ENCODE assay signal across 1 cellular context in the genomic region with DNA sequence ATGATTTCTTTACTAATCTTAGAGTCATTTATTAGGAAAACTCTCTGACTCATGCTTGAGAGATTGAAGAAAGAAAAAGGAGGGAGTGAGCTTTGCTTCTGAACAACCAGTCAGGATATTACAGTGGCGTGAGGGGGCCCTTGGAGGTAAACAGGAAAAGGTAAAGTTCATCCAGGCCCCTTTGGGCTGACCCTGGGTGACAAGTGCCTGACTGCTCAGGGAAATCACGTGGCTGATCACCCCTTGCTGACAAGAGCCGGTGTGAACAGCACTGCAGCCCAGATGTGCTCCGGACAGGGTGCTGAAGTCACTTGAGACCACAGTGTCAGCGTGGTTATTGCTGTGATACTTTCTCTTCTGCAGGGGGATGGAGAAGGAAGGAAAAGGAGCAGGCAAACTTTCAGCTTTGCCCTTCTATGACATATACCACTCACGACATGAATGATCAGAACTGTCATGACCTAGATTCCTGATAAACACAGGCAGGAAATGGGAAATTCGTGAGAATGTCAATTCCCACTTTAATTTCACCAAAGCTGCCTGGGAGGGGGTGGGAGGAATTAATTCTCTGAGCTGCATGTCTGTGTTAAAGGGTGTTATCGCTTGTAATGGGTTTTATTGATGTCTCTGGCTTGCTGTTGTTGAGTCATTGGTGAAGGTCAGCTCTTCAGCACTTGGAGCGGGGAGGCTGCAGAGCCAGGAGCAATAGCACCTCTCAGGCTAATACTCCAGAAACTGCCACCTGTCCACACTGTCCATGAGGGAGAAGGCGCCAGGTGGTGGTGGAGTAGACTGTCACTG.
TF ChIP-seq lines count a peak whose summit lies in the region.

No MANE protein-coding gene starts in this region.

TF ChIP-seq in HepG2, 621 proteins besides CTCF, POLR2A, EP300 and RAD21 (continued from another document and continues in another):
- TF ChIP-seq, protein P1, sequence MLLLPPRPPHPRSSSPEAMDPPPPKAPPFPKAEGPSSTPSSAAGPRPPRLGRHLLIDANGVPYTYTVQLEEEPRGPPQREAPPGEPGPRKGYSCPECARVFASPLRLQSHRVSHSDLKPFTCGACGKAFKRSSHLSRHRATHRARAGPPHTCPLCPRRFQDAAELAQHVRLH (CRISPR knock-in tag; IDR thresholded peaks at IDR 0.05; ENCODE audit: borderline replicate concordance, low read depth): peak; percentile 66; the same call in 1 of the 2 replicates
- TF ChIP-seq ZFP1 (CRISPR knock-in tag; IDR thresholded peaks at IDR 0.05): peak; percentile 79; the same call in 1 of the 2 replicates
- no peak for TF ChIP-seq SMARCC2 (IDR thresholded peaks at IDR 0.05)
- TF ChIP-seq ZBTB8A (CRISPR knock-in tag; IDR thresholded peaks at IDR 0.05; ENCODE audit: borderline replicate concordance, low read depth): 0 out of 2 replicates have a peak, but pooled peaks have one; percentile 54
- 0 out of 2 replicates have a peak, but pooled peaks have one; percentile 33 for TF ChIP-seq KMT2B (CRISPR knock-in tag; IDR thresholded peaks at IDR 0.05)
- TF ChIP-seq ZNF607 (CRISPR knock-in tag; IDR thresholded peaks at IDR 0.05; ENCODE audit: borderline replicate concordance): peak; percentile 95; the same call in 1 of the 2 replicates
- TF ChIP-seq KLF13 (CRISPR knock-in tag; IDR thresholded peaks at IDR 0.05): no peak
- no peak for TF ChIP-seq EZH2 (conservative IDR thresholded peaks at IDR 0.05; ENCODE audit: low read depth, low read length)
- peak; percentile 75; the same call in 1 of the 2 replicates for TF ChIP-seq SPEN (CRISPR knock-in tag; IDR thresholded peaks at IDR 0.05; ENCODE audit: low read depth)
- TF ChIP-seq HMG20A (CRISPR knock-in tag; IDR thresholded peaks at IDR 0.05; ENCODE audit: borderline replicate concordance): peak; percentile 84; the same call in 1 of the 2 replicates
- TF ChIP-seq MXI1 (IDR thresholded peaks at IDR 0.05; ENCODE audit: borderline replicate concordance, low read depth, low read length): peak; percentile 46; the same call in 1 of the 3 replicates
- peak; percentile 66 for TF ChIP-seq TEAD3 (CRISPR knock-in tag; optimal IDR thresholded peaks at IDR 0.05; ENCODE audit: borderline replicate concordance)
- peak; percentile 94 for TF ChIP-seq KDM6A (CRISPR knock-in tag; IDR thresholded peaks at IDR 0.05; ENCODE audit: low read depth)
- TF ChIP-seq ZFYVE20 (CRISPR knock-in tag; IDR thresholded peaks at IDR 0.05; ENCODE audit: borderline replicate concordance, low read depth): no peak
- TF ChIP-seq SNAPC2 (CRISPR knock-in tag; IDR thresholded peaks at IDR 0.05): peak; percentile 87
- peak; percentile 61 for TF ChIP-seq ZNF781 (CRISPR knock-in tag; IDR thresholded peaks at IDR 0.05; ENCODE audit: borderline replicate concordance, not compliant biosample characterization)
- peak; percentile 51; the same call in 1 of the 2 replicates for TF ChIP-seq SIX1 (CRISPR knock-in tag; IDR thresholded peaks at IDR 0.05; ENCODE audit: borderline replicate concordance)
- peak; percentile 32; the same call in 1 of the 2 replicates for TF ChIP-seq ZNF792 (CRISPR knock-in tag; IDR thresholded peaks at IDR 0.05)
- 0 out of 2 replicates have a peak, but pooled peaks have one; percentile 22 for TF ChIP-seq GATAD1 (CRISPR knock-in tag; IDR thresholded peaks at IDR 0.05)
- TF ChIP-seq ZNF556 (CRISPR knock-in tag; IDR thresholded peaks at IDR 0.05; ENCODE audit: borderline replicate concordance): peak; percentile 94; the same call in 1 of the 2 replicates
- peak; percentile 98 for TF ChIP-seq MEF2D (CRISPR knock-in tag; IDR thresholded peaks at IDR 0.05)
- peak; percentile 96 for TF ChIP-seq BRCA1 (CRISPR knock-in tag; IDR thresholded peaks at IDR 0.05)
- peak; percentile 81 for TF ChIP-seq HDAC1 (CRISPR knock-in tag; IDR thresholded peaks at IDR 0.05)
- TF ChIP-seq CEBPG (CRISPR knock-in tag; IDR thresholded peaks at IDR 0.05): peak; percentile 15; the same call in 1 of the 2 replicates
- TF ChIP-seq, protein P2, sequence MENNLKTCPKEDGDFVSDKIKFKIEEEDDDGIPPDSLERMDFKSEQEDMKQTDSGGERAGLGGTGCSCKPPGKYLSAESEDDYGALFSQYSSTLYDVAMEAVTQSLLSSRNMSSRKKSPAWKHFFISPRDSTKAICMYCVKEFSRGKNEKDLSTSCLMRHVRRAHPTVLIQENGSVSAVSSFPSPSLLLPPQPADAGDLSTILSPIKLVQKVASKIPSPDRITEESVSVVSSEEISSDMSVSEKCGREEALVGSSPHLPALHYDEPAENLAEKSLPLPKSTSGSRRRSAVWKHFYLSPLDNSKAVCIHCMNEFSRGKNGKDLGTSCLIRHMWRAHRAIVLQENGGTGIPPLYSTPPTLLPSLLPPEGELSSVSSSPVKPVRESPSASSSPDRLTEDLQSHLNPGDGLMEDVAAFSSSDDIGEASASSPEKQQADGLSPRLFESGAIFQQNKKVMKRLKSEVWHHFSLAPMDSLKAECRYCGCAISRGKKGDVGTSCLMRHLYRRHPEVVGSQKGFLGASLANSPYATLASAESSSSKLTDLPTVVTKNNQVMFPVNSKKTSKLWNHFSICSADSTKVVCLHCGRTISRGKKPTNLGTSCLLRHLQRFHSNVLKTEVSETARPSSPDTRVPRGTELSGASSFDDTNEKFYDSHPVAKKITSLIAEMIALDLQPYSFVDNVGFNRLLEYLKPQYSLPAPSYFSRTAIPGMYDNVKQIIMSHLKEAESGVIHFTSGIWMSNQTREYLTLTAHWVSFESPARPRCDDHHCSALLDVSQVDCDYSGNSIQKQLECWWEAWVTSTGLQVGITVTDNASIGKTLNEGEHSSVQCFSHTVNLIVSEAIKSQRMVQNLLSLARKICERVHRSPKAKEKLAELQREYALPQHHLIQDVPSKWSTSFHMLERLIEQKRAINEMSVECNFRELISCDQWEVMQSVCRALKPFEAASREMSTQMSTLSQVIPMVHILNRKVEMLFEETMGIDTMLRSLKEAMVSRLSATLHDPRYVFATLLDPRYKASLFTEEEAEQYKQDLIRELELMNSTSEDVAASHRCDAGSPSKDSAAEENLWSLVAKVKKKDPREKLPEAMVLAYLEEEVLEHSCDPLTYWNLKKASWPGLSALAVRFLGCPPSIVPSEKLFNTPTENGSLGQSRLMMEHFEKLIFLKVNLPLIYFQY (CRISPR knock-in tag; IDR thresholded peaks at IDR 0.05; ENCODE audit: borderline replicate concordance): peak; percentile 72; the same call in 1 of the 2 replicates
- no peak for TF ChIP-seq SRSF1 (optimal IDR thresholded peaks at IDR 0.05; ENCODE audit: low read depth, low read length)
- TF ChIP-seq NCOR1 (IDR thresholded peaks at IDR 0.05; ENCODE audit: borderline replicate concordance, low read length): no peak
- TF ChIP-seq HNF4G (IDR thresholded peaks at IDR 0.05; ENCODE audit: borderline replicate concordance, low read depth, low read length): peak; percentile 64
- TF ChIP-seq HNF4G (CRISPR knock-in tag; IDR thresholded peaks at IDR 0.05; ENCODE audit: borderline replicate concordance, low read depth): peak; percentile 71; the same call in 1 of the 2 replicates
- peak; percentile 89; the same call in 1 of the 2 replicates for TF ChIP-seq ETV5 (CRISPR knock-in tag; IDR thresholded peaks at IDR 0.05; ENCODE audit: borderline replicate concordance)
- TF ChIP-seq, protein P3, sequence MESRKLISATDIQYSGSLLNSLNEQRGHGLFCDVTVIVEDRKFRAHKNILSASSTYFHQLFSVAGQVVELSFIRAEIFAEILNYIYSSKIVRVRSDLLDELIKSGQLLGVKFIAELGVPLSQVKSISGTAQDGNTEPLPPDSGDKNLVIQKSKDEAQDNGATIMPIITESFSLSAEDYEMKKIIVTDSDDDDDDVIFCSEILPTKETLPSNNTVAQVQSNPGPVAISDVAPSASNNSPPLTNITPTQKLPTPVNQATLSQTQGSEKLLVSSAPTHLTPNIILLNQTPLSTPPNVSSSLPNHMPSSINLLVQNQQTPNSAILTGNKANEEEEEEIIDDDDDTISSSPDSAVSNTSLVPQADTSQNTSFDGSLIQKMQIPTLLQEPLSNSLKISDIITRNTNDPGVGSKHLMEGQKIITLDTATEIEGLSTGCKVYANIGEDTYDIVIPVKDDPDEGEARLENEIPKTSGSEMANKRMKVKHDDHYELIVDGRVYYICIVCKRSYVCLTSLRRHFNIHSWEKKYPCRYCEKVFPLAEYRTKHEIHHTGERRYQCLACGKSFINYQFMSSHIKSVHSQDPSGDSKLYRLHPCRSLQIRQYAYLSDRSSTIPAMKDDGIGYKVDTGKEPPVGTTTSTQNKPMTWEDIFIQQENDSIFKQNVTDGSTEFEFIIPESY (CRISPR knock-in tag; IDR thresholded peaks at IDR 0.05): 0 out of 2 replicates have a peak, but pooled peaks have one; percentile 33
- peak; percentile 46; the same call in 1 of the 2 replicates for TF ChIP-seq REPIN1 (CRISPR knock-in tag; IDR thresholded peaks at IDR 0.05; ENCODE audit: borderline replicate concordance, low read depth)
- TF ChIP-seq MIXL1 (CRISPR knock-in tag; IDR thresholded peaks at IDR 0.05): peak; percentile 60; the same call in 1 of the 2 replicates
- TF ChIP-seq, protein P4, sequence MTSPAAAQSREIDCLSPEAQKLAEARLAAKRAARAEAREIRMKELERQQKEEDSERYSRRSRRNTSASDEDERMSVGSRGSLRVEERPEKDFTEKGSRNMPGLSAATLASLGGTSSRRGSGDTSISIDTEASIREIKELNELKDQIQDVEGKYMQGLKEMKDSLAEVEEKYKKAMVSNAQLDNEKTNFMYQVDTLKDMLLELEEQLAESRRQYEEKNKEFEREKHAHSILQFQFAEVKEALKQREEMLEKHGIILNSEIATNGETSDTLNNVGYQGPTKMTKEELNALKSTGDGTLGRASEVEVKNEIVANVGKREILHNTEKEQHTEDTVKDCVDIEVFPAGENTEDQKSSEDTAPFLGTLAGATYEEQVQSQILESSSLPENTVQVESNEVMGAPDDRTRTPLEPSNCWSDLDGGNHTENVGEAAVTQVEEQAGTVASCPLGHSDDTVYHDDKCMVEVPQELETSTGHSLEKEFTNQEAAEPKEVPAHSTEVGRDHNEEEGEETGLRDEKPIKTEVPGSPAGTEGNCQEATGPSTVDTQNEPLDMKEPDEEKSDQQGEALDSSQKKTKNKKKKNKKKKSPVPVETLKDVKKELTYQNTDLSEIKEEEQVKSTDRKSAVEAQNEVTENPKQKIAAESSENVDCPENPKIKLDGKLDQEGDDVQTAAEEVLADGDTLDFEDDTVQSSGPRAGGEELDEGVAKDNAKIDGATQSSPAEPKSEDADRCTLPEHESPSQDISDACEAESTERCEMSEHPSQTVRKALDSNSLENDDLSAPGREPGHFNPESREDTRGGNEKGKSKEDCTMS (CRISPR knock-in tag; conservative IDR thresholded peaks at IDR 0.05): 0 out of 2 replicates have a peak, but pooled peaks have one; percentile 64
- peak; percentile 77 for TF ChIP-seq PITX1 (CRISPR knock-in tag; IDR thresholded peaks at IDR 0.05)
- no peak for TF ChIP-seq ZNF775 (CRISPR knock-in tag; IDR thresholded peaks at IDR 0.05; ENCODE audit: borderline replicate concordance)
- TF ChIP-seq ZNF274 (CRISPR knock-in tag; IDR thresholded peaks at IDR 0.05): peak; percentile 84; the same call in 1 of the 2 replicates
- peak; percentile 34 for TF ChIP-seq MED8 (CRISPR knock-in tag; IDR thresholded peaks at IDR 0.05; ENCODE audit: insufficient replicate concordance)
- peak; percentile 95 for TF ChIP-seq ZNF292 (CRISPR knock-in tag; IDR thresholded peaks at IDR 0.05; ENCODE audit: borderline replicate concordance, low read depth)
- TF ChIP-seq, protein P5, sequence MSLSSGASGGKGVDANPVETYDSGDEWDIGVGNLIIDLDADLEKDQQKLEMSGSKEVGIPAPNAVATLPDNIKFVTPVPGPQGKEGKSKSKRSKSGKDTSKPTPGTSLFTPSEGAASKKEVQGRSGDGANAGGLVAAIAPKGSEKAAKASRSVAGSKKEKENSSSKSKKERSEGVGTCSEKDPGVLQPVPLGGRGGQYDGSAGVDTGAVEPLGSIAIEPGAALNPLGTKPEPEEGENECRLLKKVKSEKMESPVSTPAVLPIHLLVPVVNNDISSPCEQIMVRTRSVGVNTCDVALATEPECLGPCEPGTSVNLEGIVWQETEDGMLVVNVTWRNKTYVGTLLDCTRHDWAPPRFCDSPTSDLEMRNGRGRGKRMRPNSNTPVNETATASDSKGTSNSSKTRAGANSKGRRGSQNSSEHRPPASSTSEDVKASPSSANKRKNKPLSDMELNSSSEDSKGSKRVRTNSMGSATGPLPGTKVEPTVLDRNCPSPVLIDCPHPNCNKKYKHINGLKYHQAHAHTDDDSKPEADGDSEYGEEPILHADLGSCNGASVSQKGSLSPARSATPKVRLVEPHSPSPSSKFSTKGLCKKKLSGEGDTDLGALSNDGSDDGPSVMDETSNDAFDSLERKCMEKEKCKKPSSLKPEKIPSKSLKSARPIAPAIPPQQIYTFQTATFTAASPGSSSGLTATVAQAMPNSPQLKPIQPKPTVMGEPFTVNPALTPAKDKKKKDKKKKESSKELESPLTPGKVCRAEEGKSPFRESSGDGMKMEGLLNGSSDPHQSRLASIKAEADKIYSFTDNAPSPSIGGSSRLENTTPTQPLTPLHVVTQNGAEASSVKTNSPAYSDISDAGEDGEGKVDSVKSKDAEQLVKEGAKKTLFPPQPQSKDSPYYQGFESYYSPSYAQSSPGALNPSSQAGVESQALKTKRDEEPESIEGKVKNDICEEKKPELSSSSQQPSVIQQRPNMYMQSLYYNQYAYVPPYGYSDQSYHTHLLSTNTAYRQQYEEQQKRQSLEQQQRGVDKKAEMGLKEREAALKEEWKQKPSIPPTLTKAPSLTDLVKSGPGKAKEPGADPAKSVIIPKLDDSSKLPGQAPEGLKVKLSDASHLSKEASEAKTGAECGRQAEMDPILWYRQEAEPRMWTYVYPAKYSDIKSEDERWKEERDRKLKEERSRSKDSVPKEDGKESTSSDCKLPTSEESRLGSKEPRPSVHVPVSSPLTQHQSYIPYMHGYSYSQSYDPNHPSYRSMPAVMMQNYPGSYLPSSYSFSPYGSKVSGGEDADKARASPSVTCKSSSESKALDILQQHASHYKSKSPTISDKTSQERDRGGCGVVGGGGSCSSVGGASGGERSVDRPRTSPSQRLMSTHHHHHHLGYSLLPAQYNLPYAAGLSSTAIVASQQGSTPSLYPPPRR (CRISPR knock-in tag; IDR thresholded peaks at IDR 0.05; ENCODE audit: borderline replicate concordance): peak; percentile 90
- no peak for TF ChIP-seq ZNF20 (CRISPR knock-in tag; IDR thresholded peaks at IDR 0.05)
- peak; percentile 23; the same call in 1 of the 2 replicates for TF ChIP-seq NFYC (CRISPR knock-in tag; IDR thresholded peaks at IDR 0.05)
- TF ChIP-seq KLF12 (CRISPR knock-in tag; IDR thresholded peaks at IDR 0.05; ENCODE audit: borderline replicate concordance): 0 out of 2 replicates have a peak, but pooled peaks have one; percentile 71
